In the genomic region with DNA sequence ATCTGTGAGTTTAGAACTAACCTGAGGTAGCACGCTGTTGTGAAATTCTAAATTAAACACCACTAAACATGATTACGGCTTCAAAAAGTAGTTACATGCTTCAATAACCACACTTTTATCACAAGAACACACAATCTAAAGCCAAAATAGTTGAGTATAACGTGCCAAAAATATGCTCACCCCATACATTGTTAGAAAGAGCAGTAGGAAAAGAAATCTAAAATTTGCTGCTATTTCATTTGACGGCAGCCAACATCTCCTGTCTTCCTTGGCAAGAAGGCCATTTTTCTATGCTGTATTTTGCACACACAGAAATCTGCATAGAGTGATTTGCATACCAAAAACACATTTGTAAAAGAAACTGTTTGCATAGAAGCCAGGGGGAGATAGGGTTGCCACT, we compare ENCODE assay signal across 1 cellular context.
TF ChIP-seq lines count a peak whose summit lies in the region.

No MANE protein-coding gene starts in this region.

TF ChIP-seq in GM23338, 12 proteins besides CTCF, POLR2A, EP300 and RAD21 (continued from another document):
- TF ChIP-seq, protein P1, sequence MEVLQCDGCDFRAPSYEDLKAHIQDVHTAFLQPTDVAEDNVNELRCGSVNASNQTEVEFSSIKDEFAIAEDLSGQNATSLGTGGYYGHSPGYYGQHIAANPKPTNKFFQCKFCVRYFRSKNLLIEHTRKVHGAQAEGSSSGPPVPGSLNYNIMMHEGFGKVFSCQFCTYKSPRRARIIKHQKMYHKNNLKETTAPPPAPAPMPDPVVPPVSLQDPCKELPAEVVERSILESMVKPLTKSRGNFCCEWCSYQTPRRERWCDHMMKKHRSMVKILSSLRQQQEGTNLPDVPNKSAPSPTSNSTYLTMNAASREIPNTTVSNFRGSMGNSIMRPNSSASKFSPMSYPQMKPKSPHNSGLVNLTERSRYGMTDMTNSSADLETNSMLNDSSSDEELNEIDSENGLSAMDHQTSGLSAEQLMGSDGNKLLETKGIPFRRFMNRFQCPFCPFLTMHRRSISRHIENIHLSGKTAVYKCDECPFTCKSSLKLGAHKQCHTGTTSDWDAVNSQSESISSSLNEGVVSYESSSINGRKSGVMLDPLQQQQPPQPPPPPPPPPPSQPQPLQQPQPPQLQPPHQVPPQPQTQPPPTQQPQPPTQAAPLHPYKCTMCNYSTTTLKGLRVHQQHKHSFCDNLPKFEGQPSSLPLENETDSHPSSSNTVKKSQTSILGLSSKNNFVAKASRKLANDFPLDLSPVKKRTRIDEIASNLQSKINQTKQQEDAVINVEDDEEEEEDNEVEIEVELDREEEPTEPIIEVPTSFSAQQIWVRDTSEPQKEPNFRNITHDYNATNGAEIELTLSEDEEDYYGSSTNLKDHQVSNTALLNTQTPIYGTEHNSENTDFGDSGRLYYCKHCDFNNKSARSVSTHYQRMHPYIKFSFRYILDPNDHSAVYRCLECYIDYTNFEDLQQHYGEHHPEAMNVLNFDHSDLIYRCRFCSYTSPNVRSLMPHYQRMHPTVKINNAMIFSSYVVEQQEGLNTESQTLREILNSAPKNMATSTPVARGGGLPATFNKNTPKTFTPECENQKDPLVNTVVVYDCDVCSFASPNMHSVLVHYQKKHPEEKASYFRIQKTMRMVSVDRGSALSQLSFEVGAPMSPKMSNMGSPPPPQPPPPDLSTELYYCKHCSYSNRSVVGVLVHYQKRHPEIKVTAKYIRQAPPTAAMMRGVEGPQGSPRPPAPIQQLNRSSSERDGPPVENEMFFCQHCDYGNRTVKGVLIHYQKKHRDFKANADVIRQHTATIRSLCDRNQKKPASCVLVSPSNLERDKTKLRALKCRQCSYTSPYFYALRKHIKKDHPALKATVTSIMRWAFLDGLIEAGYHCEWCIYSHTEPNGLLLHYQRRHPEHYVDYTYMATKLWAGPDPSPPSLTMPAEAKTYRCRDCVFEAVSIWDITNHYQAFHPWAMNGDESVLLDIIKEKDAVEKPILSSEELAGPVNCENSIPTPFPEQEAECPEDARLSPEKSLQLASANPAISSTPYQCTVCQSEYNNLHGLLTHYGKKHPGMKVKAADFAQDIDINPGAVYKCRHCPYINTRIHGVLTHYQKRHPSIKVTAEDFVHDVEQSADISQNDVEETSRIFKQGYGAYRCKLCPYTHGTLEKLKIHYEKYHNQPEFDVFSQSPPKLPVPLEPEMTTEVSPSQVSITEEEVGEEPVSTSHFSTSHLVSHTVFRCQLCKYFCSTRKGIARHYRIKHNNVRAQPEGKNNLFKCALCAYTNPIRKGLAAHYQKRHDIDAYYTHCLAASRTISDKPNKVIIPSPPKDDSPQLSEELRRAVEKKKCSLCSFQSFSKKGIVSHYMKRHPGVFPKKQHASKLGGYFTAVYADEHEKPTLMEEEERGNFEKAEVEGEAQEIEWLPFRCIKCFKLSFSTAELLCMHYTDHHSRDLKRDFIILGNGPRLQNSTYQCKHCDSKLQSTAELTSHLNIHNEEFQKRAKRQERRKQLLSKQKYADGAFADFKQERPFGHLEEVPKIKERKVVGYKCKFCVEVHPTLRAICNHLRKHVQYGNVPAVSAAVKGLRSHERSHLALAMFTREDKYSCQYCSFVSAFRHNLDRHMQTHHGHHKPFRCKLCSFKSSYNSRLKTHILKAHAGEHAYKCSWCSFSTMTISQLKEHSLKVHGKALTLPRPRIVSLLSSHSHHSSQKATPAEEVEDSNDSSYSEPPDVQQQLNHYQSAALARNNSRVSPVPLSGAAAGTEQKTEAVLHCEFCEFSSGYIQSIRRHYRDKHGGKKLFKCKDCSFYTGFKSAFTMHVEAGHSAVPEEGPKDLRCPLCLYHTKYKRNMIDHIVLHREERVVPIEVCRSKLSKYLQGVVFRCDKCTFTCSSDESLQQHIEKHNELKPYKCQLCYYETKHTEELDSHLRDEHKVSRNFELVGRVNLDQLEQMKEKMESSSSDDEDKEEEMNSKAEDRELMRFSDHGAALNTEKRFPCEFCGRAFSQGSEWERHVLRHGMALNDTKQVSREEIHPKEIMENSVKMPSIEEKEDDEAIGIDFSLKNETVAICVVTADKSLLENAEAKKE (CRISPR knock-in tag; IDR thresholded peaks at IDR 0.05) = no peak
- TF ChIP-seq POLR2AphosphoS5 (IDR thresholded peaks at IDR 0.05; ENCODE audit: low read depth) (no peak), STAT1 (IDR thresholded peaks at IDR 0.05; ENCODE audit: unreplicated experiment) (no peak), ZNF114 (CRISPR knock-in tag; IDR thresholded peaks at IDR 0.05) (no peak)
- TF ChIP-seq, protein P2, sequence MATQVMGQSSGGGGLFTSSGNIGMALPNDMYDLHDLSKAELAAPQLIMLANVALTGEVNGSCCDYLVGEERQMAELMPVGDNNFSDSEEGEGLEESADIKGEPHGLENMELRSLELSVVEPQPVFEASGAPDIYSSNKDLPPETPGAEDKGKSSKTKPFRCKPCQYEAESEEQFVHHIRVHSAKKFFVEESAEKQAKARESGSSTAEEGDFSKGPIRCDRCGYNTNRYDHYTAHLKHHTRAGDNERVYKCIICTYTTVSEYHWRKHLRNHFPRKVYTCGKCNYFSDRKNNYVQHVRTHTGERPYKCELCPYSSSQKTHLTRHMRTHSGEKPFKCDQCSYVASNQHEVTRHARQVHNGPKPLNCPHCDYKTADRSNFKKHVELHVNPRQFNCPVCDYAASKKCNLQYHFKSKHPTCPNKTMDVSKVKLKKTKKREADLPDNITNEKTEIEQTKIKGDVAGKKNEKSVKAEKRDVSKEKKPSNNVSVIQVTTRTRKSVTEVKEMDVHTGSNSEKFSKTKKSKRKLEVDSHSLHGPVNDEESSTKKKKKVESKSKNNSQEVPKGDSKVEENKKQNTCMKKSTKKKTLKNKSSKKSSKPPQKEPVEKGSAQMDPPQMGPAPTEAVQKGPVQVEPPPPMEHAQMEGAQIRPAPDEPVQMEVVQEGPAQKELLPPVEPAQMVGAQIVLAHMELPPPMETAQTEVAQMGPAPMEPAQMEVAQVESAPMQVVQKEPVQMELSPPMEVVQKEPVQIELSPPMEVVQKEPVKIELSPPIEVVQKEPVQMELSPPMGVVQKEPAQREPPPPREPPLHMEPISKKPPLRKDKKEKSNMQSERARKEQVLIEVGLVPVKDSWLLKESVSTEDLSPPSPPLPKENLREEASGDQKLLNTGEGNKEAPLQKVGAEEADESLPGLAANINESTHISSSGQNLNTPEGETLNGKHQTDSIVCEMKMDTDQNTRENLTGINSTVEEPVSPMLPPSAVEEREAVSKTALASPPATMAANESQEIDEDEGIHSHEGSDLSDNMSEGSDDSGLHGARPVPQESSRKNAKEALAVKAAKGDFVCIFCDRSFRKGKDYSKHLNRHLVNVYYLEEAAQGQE (IDR thresholded peaks at IDR 0.05; ENCODE audit: unreplicated experiment) = no peak
TF ChIP-seq in GM23338: peak in this region for 0.
